ENCODE assay signal across 15 cellular contexts in genomic region chr2:118431586-118431985, GRCh38.
DNase-seq lines count a peak whose midpoint lies in the region; ATAC-seq and TF ChIP-seq lines count a peak whose summit lies in the region.
"Had no signal": no experiment of that assay in that cellular context is flagged by ENCODE, and none has a peak within 500 bp of the region (broad histone marks: within the 10 kb centered on the region; RNA-seq: fewer than 3 reads in every experiment).

No MANE protein-coding gene starts in this region.

- intact Hi-C loops in Calu3 (cut with micrococcal nuclease; ENCODE audit: unreplicated experiment) = loop anchor here (2.0 to 5.0 kb wide), 5 partner anchors 44 to 423 kb away; no protein-coding TSS in a partner anchor

- no peak for TF ChIP-seq POLR2A in suprapubic skin (IDR thresholded peaks at IDR 0.05)

- peak overlapping the region; percentile 74 for H3K27ac Mint-ChIP-seq in Calu3 (ENCODE audit: unreplicated experiment)
- H3K27ac Mint-ChIP-seq: B cell; CD4-positive, alpha-beta T cell; H9 had no signal

- H3K27me3 ChIP-seq in RWPE2 (ENCODE audit: insufficient read depth, poor library complexity, severe bottlenecking) (no peaks in the 10 kb centered on the region), suprapubic skin (no peaks in the 10 kb centered on the region)

- H3K4me3 Mint-ChIP-seq in Calu3 (ENCODE audit: low read depth, unreplicated experiment) = peak overlapping the region; percentile 3
- H3K4me3 Mint-ChIP-seq: B cell; CD4-positive, alpha-beta T cell; H9 had no signal

- H3K4me1 ChIP-seq in RWPE2 (ENCODE audit: insufficient read depth, poor library complexity, severe bottlenecking) (peaks cover 26% of the 10 kb centered on the region), suprapubic skin (no peaks in the 10 kb centered on the region)

- H3K4me1 Mint-ChIP-seq in Calu3 (ENCODE audit: low read depth, unreplicated experiment) = peaks cover 51% of the 10 kb centered on the region
- H3K4me1 Mint-ChIP-seq: B cell had no signal

- no peaks in the 10 kb centered on the region for H3K36me3 ChIP-seq in RWPE2 (ENCODE audit: low read depth)
- no peaks in the 10 kb centered on the region for H3K36me3 ChIP-seq in suprapubic skin

- DNase-seq in Calu3 (no peak), RWPE2 (ENCODE audit: low spot score) (no peak), dedifferentiated amniotic fluid mesenchymal stem cell (ENCODE audit: extremely low spot score) (peak; percentile 5), iris pigment epithelial cell (ENCODE audit: low read depth) (peak; percentile 28), NCI-H1048 (lab: John Stamatoyannopoulos, UW) (no peak), suprapubic skin (ENCODE audit: low spot score in 2 of 2) (no peak)
- DNase-seq: C1 segment of cervical spinal cord; CD4-positive, alpha-beta T cell; DMS79; GOT3; H9 had no signal

- CTCF ChIA-PET in Calu3 (lab: Charles Lee) = interaction anchor here (1.0 to 1.6 kb wide), 4 partner anchors 43 to 424 kb away, joined by 5 to 18 read pairs (median 10); no protein-coding TSS in a partner anchor

- no peak overlapping the region for H3K4me3 ChIP-seq in RWPE2 (ENCODE audit: severe bottlenecking)
- H3K4me3 ChIP-seq in suprapubic skin = no peak overlapping the region
- H3K4me3 ChIP-seq: GM12878 had no signal

- TF ChIP-seq EP300 in suprapubic skin (IDR thresholded peaks at IDR 0.05) = no peak

- 81% methylated on average over 6 of the region's 6 CpGs for WGBS in suprapubic skin

- no peaks in the 10 kb centered on the region for H3K27me3 Mint-ChIP-seq in Calu3 (ENCODE audit: unreplicated experiment)

- ATAC-seq in RWPE2 (ENCODE audit: low read depth) (no peak), HG03565 (IDR thresholded peaks at IDR 0.05; ENCODE audit: unreplicated experiment) (no peak), GM18520 (IDR thresholded peaks at IDR 0.05; ENCODE audit: unreplicated experiment) (no peak)
- ATAC-seq: GM12878 had no signal

- peaks cover 3% of the 10 kb centered on the region for H3K9me3 Mint-ChIP-seq in Calu3 (ENCODE audit: low read depth, unreplicated experiment)
- H3K9me3 Mint-ChIP-seq: CD4-positive, alpha-beta T cell had no signal

- H3K27ac ChIP-seq in RWPE2 (ENCODE audit: poor library complexity, severe bottlenecking) (peak overlapping the region; percentile 78), suprapubic skin (no peak overlapping the region)

- TF ChIP-seq CTCF in Calu3 (IDR thresholded peaks at IDR 0.05; ENCODE audit: unreplicated experiment) = peak; percentile 2
- no peak for TF ChIP-seq CTCF in RWPE2 (IDR thresholded peaks at IDR 0.05; ENCODE audit: poor library complexity, severe bottlenecking)
- TF ChIP-seq CTCF in suprapubic skin (IDR thresholded peaks at IDR 0.05) = no peak

- H3K9me3 ChIP-seq in RWPE2 (ENCODE audit: severe bottlenecking) = no peaks in the 10 kb centered on the region
- H3K9me3 ChIP-seq in suprapubic skin = no peaks in the 10 kb centered on the region

- BruUV-seq in Calu3 (replicated peaks; lab: Mats Ljungman, UMichigan) = no TSS peak

- H3K36me3 Mint-ChIP-seq in Calu3 (ENCODE audit: insufficient read depth, unreplicated experiment) = no peaks in the 10 kb centered on the region

Comparison
In these comparisons a context has a peak if more than half of its experiments do, and no peak if none do; other contexts are left out.
1. DNase-seq: peak in dedifferentiated amniotic fluid mesenchymal stem cell (single experiment) and iris pigment epithelial cell (single experiment); none in Calu3 (single experiment), RWPE2 (single experiment), NCI-H1048 (single experiment) and suprapubic skin (0 of 2).